Comparison of ENCODE assay signal across 8 cellular contexts in genomic region chr3:137035631-137036030, GRCh38.
A peak's percentile ranks its signal among the peaks of the same experiment; 100 is the strongest.
DNase-seq lines count a peak whose midpoint lies in the region; ATAC-seq and TF ChIP-seq lines count a peak whose summit lies in the region.

No MANE protein-coding gene starts in this region.

- H3K4me2 ChIP-seq in OCI-LY3 (ENCODE audit: low read length), result no peak overlapping the region

- H4K20me1 ChIP-seq in OCI-LY3 (ENCODE audit: insufficient read depth, low read length), result no peaks in the 10 kb centered on the region

- POLR2A ChIA-PET in AG04450 (lab: Yijun Ruan, JAX), result no interaction called here

- peaks cover 8% of the 10 kb centered on the region for H3K27me3 ChIP-seq in AG04450 (ENCODE audit: control insufficient read depth, insufficient read depth, low read length)
- peaks cover 6% of the 10 kb centered on the region; the same call in 1 of the 2 replicates for H3K27me3 ChIP-seq in OCI-LY3 (ENCODE audit: low read depth, low read length)
- H3K27me3 ChIP-seq in foreskin keratinocyte, result no peaks in the 10 kb centered on the region

- DNase-seq in AG04450 (ENCODE audit: low read depth, low spot score) (no peak), GM13976 (ENCODE audit: low spot score) (peak; percentile 36), foreskin keratinocyte (no peak), hypothalamus (lab: John Stamatoyannopoulos, UW) (no peak), NCI-H1694 (lab: John Stamatoyannopoulos, UW) (no peak)

- H3K79me2 ChIP-seq in OCI-LY3 (ENCODE audit: low read length), result no peaks in the 10 kb centered on the region

- in situ Hi-C loops in GM13976 (cut with MboI; ENCODE audit: low sequenced_read_pairs, unreplicated experiment), result no loop called here

- H3K27ac ChIP-seq in AG04450 (ENCODE audit: low read depth, low read length) (no peak overlapping the region), OCI-LY3 (ENCODE audit: low read length) (no peak overlapping the region), foreskin keratinocyte (no peak overlapping the region)

- no peak overlapping the region for H3K4me3 ChIP-seq in AG04450 (ENCODE audit: low read depth, low read length)
- no peak overlapping the region for H3K4me3 ChIP-seq in OCI-LY3 (ENCODE audit: low read length)

- ATAC-seq in foreskin keratinocyte (peak; percentile 65), GM21619 (IDR thresholded peaks at IDR 0.05; ENCODE audit: unreplicated experiment) (no peak), GM21526 (IDR thresholded peaks at IDR 0.05; ENCODE audit: low FRiP score, unreplicated experiment) (no peak)

- H2AFZ ChIP-seq in OCI-LY3 (ENCODE audit: low read depth, low read length), result no peak overlapping the region

- no peaks in the 10 kb centered on the region for H3K36me3 ChIP-seq in OCI-LY3 (replicated peaks; ENCODE audit: low read depth, low read length)

- no peak overlapping the region for H3K9ac ChIP-seq in OCI-LY3 (ENCODE audit: low read length)

- TF ChIP-seq CTCF in AG04450 (IDR thresholded peaks at IDR 0.05; ENCODE audit: low read depth, low read length), result peak; percentile 38
- TF ChIP-seq CTCF in GM13976 (IDR thresholded peaks at IDR 0.05; ENCODE audit: borderline replicate concordance, control extremely low read depth, extremely low read depth, insufficient read depth, missing control alignments), result peak; percentile 9
- peak; percentile 52 for TF ChIP-seq CTCF in OCI-LY3 (IDR thresholded peaks at IDR 0.05; ENCODE audit: low read depth, low read length)
- TF ChIP-seq CTCF in foreskin keratinocyte (conservative IDR thresholded peaks at IDR 0.05), result peak; percentile 55

- CTCF ChIA-PET in AG04450 (lab: Charles Lee), result interaction anchor here (0.6 kb wide), 1 partner anchor 306 kb away, joined by 3 read pairs; no protein-coding TSS in a partner anchor

- H3K4me1 ChIP-seq in OCI-LY3 (ENCODE audit: low read length) (0 out of 2 replicates have a peak, but pooled peaks cover 4% of the 10 kb centered on the region), foreskin keratinocyte (no peaks in the 10 kb centered on the region)

- H3K9me3 ChIP-seq in AG04450 (ENCODE audit: control insufficient read depth, insufficient read depth, low read length), result no peaks in the 10 kb centered on the region
- no peaks in the 10 kb centered on the region for H3K9me3 ChIP-seq in OCI-LY3 (ENCODE audit: insufficient read depth, low read length)
